In the genomic region with DNA sequence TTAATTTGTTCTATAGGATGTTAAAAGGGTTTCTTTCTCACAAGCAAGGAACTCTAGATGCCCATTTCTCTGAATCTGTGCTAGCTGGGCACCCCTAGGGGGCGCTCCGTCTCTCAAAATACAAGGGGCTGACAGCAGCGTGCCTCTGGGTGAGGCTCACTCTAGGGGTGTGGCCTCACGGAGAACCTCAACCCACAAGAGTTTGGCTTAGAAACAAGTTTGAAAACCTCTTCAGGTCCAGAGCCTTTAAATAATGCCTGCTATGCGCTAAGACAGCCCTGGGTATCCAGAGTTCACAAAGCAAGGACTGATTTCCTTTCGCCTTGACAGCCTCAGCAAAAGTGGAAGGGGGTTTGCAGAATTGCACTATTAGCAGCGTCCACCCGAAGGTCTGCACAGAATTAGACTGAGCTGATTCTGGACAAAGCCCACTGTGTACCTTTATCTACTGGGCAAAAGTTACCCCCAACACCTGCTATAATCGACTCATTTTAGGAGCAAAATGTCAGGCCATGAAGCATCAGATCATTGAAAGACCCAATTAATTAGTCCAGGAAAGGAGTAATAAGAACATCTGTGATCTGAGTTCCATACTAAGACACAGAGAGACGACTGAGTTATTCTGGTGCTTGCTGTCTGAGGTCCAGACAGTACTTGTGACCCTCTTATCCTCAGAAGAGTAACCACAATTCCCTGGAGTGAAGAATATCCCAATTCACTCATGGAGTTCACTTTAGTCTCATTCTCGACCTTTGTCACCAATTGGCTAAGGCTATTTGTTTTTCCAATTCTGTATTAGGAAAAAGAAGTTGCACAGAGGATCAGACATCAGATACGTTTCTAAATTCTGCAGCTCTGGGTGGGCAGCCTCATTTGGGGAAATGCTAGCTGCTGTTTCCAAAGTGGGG, we compare ENCODE assay signal across 8 cellular contexts. TPM values are rescaled to one million over a fixed set of nuclear protein-coding genes. Genes with fewer than 3 reads are reported as not detected.
DNase-seq lines count a peak whose midpoint lies in the region; ATAC-seq and TF ChIP-seq lines count a peak whose summit lies in the region.

No MANE protein-coding gene starts in this region.

- TF ChIP-seq POLR2A in transverse colon (IDR thresholded peaks at IDR 0.05), result no peak

- WGBS in heart right ventricle, 2 donors, result 1% methylated on average over 12 of the region's 12 CpGs
- WGBS in transverse colon (ENCODE audit: low coverage in 1 of 2), 2 donors, result 0 to 1% methylated on average over 1 to 12 of the region's 12 CpGs

- ATAC-seq in HG02623 (IDR thresholded peaks at IDR 0.05; ENCODE audit: unreplicated experiment) (peak; percentile 96), heart right ventricle (peak; percentile 83 to 93 (median 88))

- intact Hi-C loops in heart right ventricle (cut with DNase I), result loop anchor here (1.0 to 10.0 kb wide), 10 partner anchors 54 to 397 kb away; no protein-coding TSS in a partner anchor
- intact Hi-C loops in transverse colon (cut with DNase I; ENCODE audit: low total_unique reads), result loop anchor here (2.0 kb wide), 1 partner anchor 91 kb away; no protein-coding TSS in a partner anchor

- no peaks in the 10 kb centered on the region for H3K36me3 ChIP-seq in adipocyte (ENCODE audit: control insufficient read depth, insufficient read depth, low read length, severe bottlenecking)
- no peaks in the 10 kb centered on the region for H3K36me3 ChIP-seq in heart right ventricle
- H3K36me3 ChIP-seq in transverse colon, result no peaks in the 10 kb centered on the region

- DNase-seq in GM10266 (ENCODE audit: extremely low spot score) (peak; percentile 83), NCI-H1092 treated with DMSO at 0.1 percent for 48 hours (lab: John Stamatoyannopoulos, UW) (peak; percentile 89), SW 1271 (lab: John Stamatoyannopoulos, UW) (peak; percentile 29 to 68), adipocyte (ENCODE audit: low read depth) (peak; percentile 98), heart right ventricle (peak; percentile 89 to 90), pons (ENCODE audit: low spot score) (peak; percentile 94), transverse colon (peak; percentile 92)

- H3K9me3 ChIP-seq in adipocyte (ENCODE audit: control insufficient read depth, low read length) (no peaks in the 10 kb centered on the region), heart right ventricle (no peaks in the 10 kb centered on the region), transverse colon (no peaks in the 10 kb centered on the region)

- TF ChIP-seq EP300 in transverse colon (IDR thresholded peaks at IDR 0.05; ENCODE audit: low read depth), result no peak

- in situ Hi-C loops in transverse colon (cut with MboI; ENCODE audit: low pct_ligation_motif_present in 1 of 4, low pct_unique_long_range_greater_than_20kb in 1 of 4, low sequenced_read_pairs in 3 of 4), result loop anchor here in 2 of 4 donors (10.0 to 25.0 kb wide), 2 partner anchors 87 to 99 kb away; no protein-coding TSS in a partner anchor

- H3K27ac ChIP-seq in heart right ventricle (peak overlapping the region; percentile 64 to 97 (median 91)), transverse colon (peak overlapping the region; percentile 80 to 89 (median 86))

- peak overlapping the region; percentile 84 for H3K4me3 ChIP-seq in adipocyte (ENCODE audit: low read length)
- peak overlapping the region; percentile 40 to 75 (median 58) for H3K4me3 ChIP-seq in heart right ventricle
- H3K4me3 ChIP-seq in transverse colon, result peak overlapping the region; percentile 16 to 52 (median 32)

- H3K9ac ChIP-seq in adipocyte (ENCODE audit: low read length), result peak overlapping the region; percentile 96

- peaks cover 30% of the 10 kb centered on the region for H3K4me1 ChIP-seq in adipocyte (ENCODE audit: control insufficient read depth, insufficient read depth, low read length)
- H3K4me1 ChIP-seq in heart right ventricle, result peaks cover 0 to 48% (median 14%) of the 10 kb centered on the region in 9 donors
- H3K4me1 ChIP-seq in transverse colon, result peaks cover 0 to 24% (median 4%) of the 10 kb centered on the region in 4 donors

- TF ChIP-seq CTCF in GM10266 (IDR thresholded peaks at IDR 0.05; ENCODE audit: control insufficient read depth, insufficient read depth, low read depth, missing control alignments), result peak; percentile 92
- TF ChIP-seq CTCF in heart right ventricle (IDR thresholded peaks at IDR 0.05), result peak; percentile 88 to 99 (median 97)
- TF ChIP-seq CTCF in transverse colon (IDR thresholded peaks at IDR 0.05), result peak; percentile 85 to 93 (median 92)

- no peaks in the 10 kb centered on the region for H3K27me3 ChIP-seq in adipocyte (replicated peaks; ENCODE audit: control insufficient read depth, insufficient read depth, low read length)
- peaks cover 0 to 26% (median 0%) of the 10 kb centered on the region in 7 donors for H3K27me3 ChIP-seq in heart right ventricle
- no peaks in the 10 kb centered on the region for H3K27me3 ChIP-seq in transverse colon

RNA-seq across cellular contexts. Expression of gene CPED1, which starts 0.6 kb away (rescaled TPM):
- total RNA-seq in heart right ventricle (10 to 100 TPM; 16.3 to 56.5 (median 40.9) TPM), transverse colon (10 to 100 TPM in 3 of 4 donors, 1 to 10 TPM in 1; 4.4 to 20.2 (median 14.0) TPM)
- polyA plus RNA-seq in heart right ventricle, result 1 to 10 TPM; 3.9 to 4.0 TPM

RNA-seq across cellular contexts. Expression of gene ING3, which starts 37.4 kb away (rescaled TPM):
- total RNA-seq in heart right ventricle (10 to 100 TPM; 11.8 to 18.1 (median 13.9) TPM), transverse colon (10 to 100 TPM in 3 of 4 donors, 1 to 10 TPM in 1; 1.5 to 23.6 (median 16.2) TPM)
- 1 to 10 TPM; 6.0 to 7.8 TPM for polyA plus RNA-seq in heart right ventricle

Comparison
In these comparisons a context has a peak if more than half of its experiments do, and no peak if none do; other contexts are left out.
1. Peak in every context shown above with its lines: DNase-seq, ATAC-seq, H3K4me3 ChIP-seq and H3K27ac ChIP-seq.
2. H3K4me3 ChIP-seq: peak in every context shown above with its lines; median percentile 84 in adipocyte; 58 in heart right ventricle; 32 in transverse colon.